ENCODE assay signal across 8 cellular contexts in the genomic region with DNA sequence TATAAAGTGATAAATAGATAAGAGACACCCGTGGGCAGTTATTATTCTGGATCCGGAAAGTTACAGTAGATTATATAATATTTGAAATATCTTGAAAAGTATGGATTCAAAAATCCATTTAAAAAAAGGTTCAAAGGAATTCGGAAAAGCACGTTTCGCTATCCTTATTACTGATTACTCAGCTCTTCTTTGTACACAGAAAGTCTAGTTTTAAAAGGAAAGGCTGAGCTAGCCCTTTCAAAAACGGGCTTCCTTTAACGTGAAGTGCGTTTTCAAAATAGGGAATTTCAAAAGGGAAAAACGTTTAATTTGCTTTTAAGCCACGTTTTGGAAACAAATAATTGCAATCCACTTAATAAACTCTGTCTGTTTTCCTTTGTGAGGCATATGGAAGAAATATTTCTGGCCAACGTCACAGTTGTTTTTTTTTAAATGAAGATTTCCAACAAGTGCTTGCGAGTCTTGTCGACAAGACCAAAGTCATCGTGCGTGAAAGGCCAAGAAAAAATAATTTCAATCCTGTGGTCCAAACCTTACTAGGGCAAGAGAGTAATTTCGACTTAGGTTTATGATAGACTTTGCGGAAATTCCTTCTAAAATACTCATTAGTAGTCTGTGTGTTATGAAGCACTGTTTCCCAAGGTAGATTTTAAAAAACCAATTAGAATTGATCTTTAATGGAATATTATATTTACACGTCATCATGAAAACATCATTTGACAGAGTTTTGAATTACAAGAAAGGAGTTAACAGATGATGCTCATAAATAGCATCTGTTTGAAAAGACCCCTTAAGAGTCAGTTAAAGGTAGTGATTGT. TPM values are rescaled to one million over a fixed set of nuclear protein-coding genes. Genes with fewer than 3 reads are reported as not detected.
DNase-seq lines count a peak whose midpoint lies in the region; ATAC-seq and TF ChIP-seq lines count a peak whose summit lies in the region.

No MANE protein-coding gene starts in this region.

- peak overlapping the region; percentile 95 to 100 for H3K27ac ChIP-seq in esophagus (ENCODE audit: low read depth in 2 of 2, low read length in 1 of 2)

- H3K9me3 ChIP-seq in esophagus (ENCODE audit: control insufficient read depth in 2 of 2, insufficient read depth in 1 of 2, low read depth in 1 of 2, low read length in 1 of 2) = no peaks in the 10 kb centered on the region

- no peaks in the 10 kb centered on the region for H3K36me3 ChIP-seq in esophagus (ENCODE audit: control insufficient read depth in 2 of 2, insufficient read depth in 2 of 2, low read length in 1 of 2)

- 18 to 23% methylated on average over 18 of the region's 18 CpGs for WGBS in esophagus, 2 donors

- no peaks in the 10 kb centered on the region for H3K4me1 ChIP-seq in esophagus (ENCODE audit: control insufficient read depth in 2 of 2, insufficient read depth in 2 of 2, low read length in 1 of 2)

- no peak for TF ChIP-seq CTCF in osteocyte (IDR thresholded peaks at IDR 0.05)
- no peak for TF ChIP-seq CTCF in GM13977 (IDR thresholded peaks at IDR 0.05; ENCODE audit: extremely low read depth, insufficient read depth, missing control alignments)

- in situ Hi-C loops in GM13977 (cut with MboI; ENCODE audit: low pct_unique_long_range_greater_than_20kb, low sequenced_read_pairs, unreplicated experiment) = no loop called here

- peaks cover 2% of the 10 kb centered on the region for H3K36me3 Mint-ChIP-seq in activated naive CD4-positive, alpha-beta T cell treated with anti-CD3 and anti-CD28 coated beads, Interleukin-2, amount 50 U/mL, for 24 hours
- H3K36me3 Mint-ChIP-seq in osteocyte (ENCODE audit: unreplicated experiment) = no peaks in the 10 kb centered on the region

- peaks cover 15% of the 10 kb centered on the region for H3K27me3 Mint-ChIP-seq in activated naive CD4-positive, alpha-beta T cell treated with anti-CD3 and anti-CD28 coated beads, Interleukin-2, amount 50 U/mL, for 24 hours
- H3K27me3 Mint-ChIP-seq in osteocyte (ENCODE audit: unreplicated experiment) = no peaks in the 10 kb centered on the region

- peak overlapping the region; percentile 52 to 85 for H3K4me3 ChIP-seq in esophagus (ENCODE audit: low read depth in 1 of 2, low read length in 2 of 2)

- H3K4me1 Mint-ChIP-seq in activated naive CD4-positive, alpha-beta T cell treated with anti-CD3 and anti-CD28 coated beads, Interleukin-2, amount 50 U/mL, for 24 hours = peaks cover 49% of the 10 kb centered on the region
- peaks cover 45% of the 10 kb centered on the region for H3K4me1 Mint-ChIP-seq in osteocyte (ENCODE audit: unreplicated experiment)

- DNase-seq in activated naive CD4-positive, alpha-beta T cell treated with Interleukin-2 at 50 U/mL for 16 hours = no peak
- peak; percentile 53 for DNase-seq in SK-N-DZ (ENCODE audit: low spot score)
- DNase-seq in osteocyte (ENCODE audit: extremely low spot score, unreplicated experiment) = no peak
- no peak for DNase-seq in GM13977 (ENCODE audit: low spot score)
- DNase-seq in activated CD8-positive, alpha-beta memory T cell treated with anti-CD3 and anti-CD28 coated beads, Interleukin-2, amount 50 U/mL, for 4 hours = no peak

- no peaks in the 10 kb centered on the region for H3K27me3 ChIP-seq in esophagus (ENCODE audit: control insufficient read depth in 1 of 2, insufficient read depth in 2 of 2, low read length in 2 of 2)

- peak overlapping the region; percentile 78 for H3K4me3 Mint-ChIP-seq in activated naive CD4-positive, alpha-beta T cell treated with anti-CD3 and anti-CD28 coated beads, Interleukin-2, amount 50 U/mL, for 24 hours
- peak overlapping the region; percentile 75 for H3K4me3 Mint-ChIP-seq in osteocyte (ENCODE audit: unreplicated experiment)

- no peak for ATAC-seq in HG03354 (IDR thresholded peaks at IDR 0.05; ENCODE audit: poor library complexity, severe bottlenecking, unreplicated experiment)

- no peaks in the 10 kb centered on the region for H3K9me3 Mint-ChIP-seq in activated naive CD4-positive, alpha-beta T cell treated with anti-CD3 and anti-CD28 coated beads, Interleukin-2, amount 50 U/mL, for 24 hours
- H3K9me3 Mint-ChIP-seq in osteocyte (ENCODE audit: unreplicated experiment) = no peaks in the 10 kb centered on the region

- peak overlapping the region; percentile 30 for H3K27ac Mint-ChIP-seq in activated naive CD4-positive, alpha-beta T cell treated with anti-CD3 and anti-CD28 coated beads, Interleukin-2, amount 50 U/mL, for 24 hours
- peak overlapping the region; percentile 98 for H3K27ac Mint-ChIP-seq in osteocyte (ENCODE audit: unreplicated experiment)

RNA-seq across cellular contexts. Expression of a gene that starts 2.4 kb away (rescaled TPM):
- 8.1 and 9.6 TPM in 2 replicates for polyA plus RNA-seq in SK-N-DZ (2014; cell fraction: cytosol; rRNA removed)
- 5.6 and 9.0 TPM in 2 replicates for polyA plus RNA-seq in SK-N-DZ (2014; cell fraction: nucleus; rRNA removed)
- polyA plus RNA-seq in esophagus = under 1 TPM; 0.19 to 0.22 TPM
- 4.3 and 4.9 TPM in 2 replicates for total RNA-seq in osteocyte

RNA-seq across cellular contexts. Expression of a gene that starts 6.2 kb away (rescaled TPM):
- 24.0 and 28.9 TPM in 2 replicates for polyA plus RNA-seq in SK-N-DZ (2014; cell fraction: cytosol; rRNA removed)
- 36.8 and 39.1 TPM in 2 replicates for polyA plus RNA-seq in SK-N-DZ (2014; cell fraction: nucleus; rRNA removed)
- 10 to 100 TPM; 14.2 to 17.7 TPM for polyA plus RNA-seq in esophagus
- total RNA-seq in osteocyte = 43.9 and 56.5 TPM in 2 replicates
